Comparison of ENCODE assay signal across 26 cellular contexts in genomic region chr10:52268790-52269189, GRCh38. TPM values are rescaled to one million over a fixed set of nuclear protein-coding genes. Genes with fewer than 3 reads are reported as not detected.
"Had no signal": no experiment of that assay in that cellular context is flagged by ENCODE, and none has a peak within 500 bp of the region (broad histone marks: within the 10 kb centered on the region; RNA-seq: fewer than 3 reads in every experiment).

No MANE protein-coding gene starts in this region.

- H3K27ac Mint-ChIP-seq: immature natural killer cell; memory B cell; naive thymus-derived CD4-positive, alpha-beta T cell; natural killer cell treated with Interleukin-12 subunit alpha and Interleukin-12 subunit beta and Interleukin-15 and Interleukin-18, amount 100 ng/mL, for 72 hours; progenitor cell of endocrine pancreas; stimulated activated memory B cell treated with anti-CD40 and anti-IgM and Interleukin-4, amounts not matched to agents 10 μg/mL and 1 μg/mL and 100 μg/mL, for 72 hours; stimulated activated naive CD8-positive, alpha-beta T cell treated with anti-CD3 and anti-CD28 coated beads, Interleukin-15, amount 100 ng/mL, for 72 hours; type B pancreatic cell had no signal

- H3K4me3 ChIP-seq: left ventricle myocardium inferior, lung, mucosa of descending colon, ovary, right atrium auricular region, right lobe of liver, smooth muscle cell, tibial nerve, uterus had no signal

- H3K27me3 ChIP-seq: ovary, right atrium auricular region, right lobe of liver, tibial nerve, uterus had no signal

- DNase-seq: hypothalamus; immature natural killer cell; left ventricle myocardium inferior; midbrain; mucosa of descending colon; naive thymus-derived CD4-positive, alpha-beta T cell; ovary; right lobe of liver; stimulated activated CD4-positive, alpha-beta T cell treated with anti-CD3 and anti-CD28 coated beads, Interleukin-1b, Interleukin-23, amount 100 ng/mL, for 48 hours; stimulated activated CD4-positive, alpha-beta T cell treated with anti-CD3 and anti-CD28 coated beads, Interleukin-2, amount 100 ng/mL, for 48 hours; stimulated activated CD4-positive, alpha-beta T cell treated with anti-CD3 and anti-CD28 coated beads, Interleukin-4, amount 100 ng/mL, for 4 hours; stimulated activated CD8-positive, alpha-beta memory T cell treated with anti-CD3 and anti-CD28 coated beads, Interleukin-4, amount 100 ng/mL, for 48 hours; stimulated activated naive CD4-positive, alpha-beta T cell treated with Interleukin-2 at 50 U/mL for 16 hours; stimulated activated naive CD8-positive, alpha-beta T cell treated with anti-CD3 and anti-CD28 coated beads, Interleukin-15, amount 100 ng/mL, for 72 hours; substantia nigra; uterus had no signal

- H3K27ac ChIP-seq: left ventricle myocardium inferior, ovary, right atrium auricular region, right lobe of liver, tibial nerve, uterus had no signal

- H3K4me1 Mint-ChIP-seq: immature natural killer cell; memory B cell; naive thymus-derived CD4-positive, alpha-beta T cell; stimulated activated memory B cell treated with anti-CD40 and anti-IgM and Interleukin-4, amounts not matched to agents 10 μg/mL and 1 μg/mL and 100 μg/mL, for 72 hours; stimulated activated naive CD8-positive, alpha-beta T cell treated with anti-CD3 and anti-CD28 coated beads, Interleukin-15, amount 100 ng/mL, for 72 hours had no signal

- H3K4me3 Mint-ChIP-seq: immature natural killer cell; memory B cell; naive thymus-derived CD4-positive, alpha-beta T cell; natural killer cell treated with Interleukin-12 subunit alpha and Interleukin-12 subunit beta and Interleukin-15 and Interleukin-18, amount 100 ng/mL, for 72 hours; stimulated activated memory B cell treated with anti-CD40 and anti-IgM and Interleukin-4, amounts not matched to agents 10 μg/mL and 1 μg/mL and 100 μg/mL, for 72 hours; stimulated activated naive CD8-positive, alpha-beta T cell treated with anti-CD3 and anti-CD28 coated beads, Interleukin-15, amount 100 ng/mL, for 72 hours; type B pancreatic cell had no signal

- H3K4me1 ChIP-seq: left ventricle myocardium inferior, right atrium auricular region, right lobe of liver, tibial nerve, uterus had no signal

- H3K4me2 ChIP-seq: smooth muscle cell had no signal

- H3K36me3 Mint-ChIP-seq: immature natural killer cell; memory B cell; naive thymus-derived CD4-positive, alpha-beta T cell; natural killer cell treated with Interleukin-12 subunit alpha and Interleukin-12 subunit beta and Interleukin-15 and Interleukin-18, amount 100 ng/mL, for 72 hours; stimulated activated memory B cell treated with anti-CD40 and anti-IgM and Interleukin-4, amounts not matched to agents 10 μg/mL and 1 μg/mL and 100 μg/mL, for 72 hours; type B pancreatic cell had no signal

- FAIRE-seq: islet of Langerhans had no signal

- ATAC-seq: mucosa of descending colon; naive thymus-derived CD4-positive, alpha-beta T cell; natural killer cell treated with Interleukin-12 subunit alpha and Interleukin-12 subunit beta and Interleukin-15 and Interleukin-18, amount 100 ng/mL, for 72 hours; right lobe of liver; stimulated activated memory B cell treated with anti-CD40 and anti-IgM and Interleukin-4, amounts not matched to agents 10 μg/mL and 1 μg/mL and 100 μg/mL, for 72 hours; stimulated activated naive CD8-positive, alpha-beta T cell treated with anti-CD3 and anti-CD28 coated beads, Interleukin-15, amount 100 ng/mL, for 72 hours had no signal

- H3K36me3 ChIP-seq: ovary, right lobe of liver, tibial nerve, uterus had no signal

- H3K27me3 Mint-ChIP-seq: memory B cell; natural killer cell treated with Interleukin-12 subunit alpha and Interleukin-12 subunit beta and Interleukin-15 and Interleukin-18, amount 100 ng/mL, for 72 hours; progenitor cell of endocrine pancreas; stimulated activated memory B cell treated with anti-CD40 and anti-IgM and Interleukin-4, amounts not matched to agents 10 μg/mL and 1 μg/mL and 100 μg/mL, for 72 hours; stimulated activated naive CD8-positive, alpha-beta T cell treated with anti-CD3 and anti-CD28 coated beads, Interleukin-15, amount 100 ng/mL, for 72 hours; type B pancreatic cell had no signal

- H3K9me3 ChIP-seq: left ventricle myocardium inferior, mucosa of descending colon, ovary, right atrium auricular region, right lobe of liver, tibial nerve, uterus had no signal

- H3K9me3 Mint-ChIP-seq: memory B cell; naive thymus-derived CD4-positive, alpha-beta T cell; natural killer cell treated with Interleukin-12 subunit alpha and Interleukin-12 subunit beta and Interleukin-15 and Interleukin-18, amount 100 ng/mL, for 72 hours; stimulated activated memory B cell treated with anti-CD40 and anti-IgM and Interleukin-4, amounts not matched to agents 10 μg/mL and 1 μg/mL and 100 μg/mL, for 72 hours; stimulated activated naive CD8-positive, alpha-beta T cell treated with anti-CD3 and anti-CD28 coated beads, Interleukin-15, amount 100 ng/mL, for 72 hours had no signal

RNA-seq across cellular contexts. Expression of gene DKK1, which starts 45.3 kb away (rescaled TPM):
- total RNA-seq: left ventricle myocardium inferior; naive thymus-derived CD4-positive, alpha-beta T cell; natural killer cell treated with Interleukin-12 subunit alpha and Interleukin-12 subunit beta and Interleukin-15 and Interleukin-18, amount 100 ng/mL, for 72 hours; right lobe of liver had no signal
- polyA plus RNA-seq: immature natural killer cell; naive thymus-derived CD4-positive, alpha-beta T cell had no signal
